1 cellular context compared by ENCODE assay signal in genomic region chr1:30872033-30872947, GRCh38.
TF ChIP-seq lines count a peak whose summit lies in the region.

No MANE protein-coding gene starts in this region.

TF ChIP-seq in H1, 55 proteins besides CTCF, POLR2A, EP300 and RAD21 (continued from another document):
- TF ChIP-seq SIRT6 (IDR thresholded peaks at IDR 0.05; ENCODE audit: low read length) (no peak), GTF2F1 (IDR thresholded peaks at IDR 0.05; ENCODE audit: borderline replicate concordance, low read depth, low read length) (no peak)
TF ChIP-seq in H1: peak in this region for 0.
